ENCODE assay signal across 8 cellular contexts in genomic region chr12:32533971-32534590, GRCh38.
DNase-seq lines count a peak whose midpoint lies in the region; ATAC-seq and TF ChIP-seq lines count a peak whose summit lies in the region.

No MANE protein-coding gene starts in this region.

- POLR2A ChIA-PET in activated CD4-positive, alpha-beta memory T cell treated with anti-CD3 and anti-CD28 coated beads, Interleukin-2, amount 10 ng/mL, durations not matched to agents 7 days and 5 days (lab: Charles Lee) = no interaction called here

- H3K4me1 Mint-ChIP-seq in activated CD4-positive, alpha-beta memory T cell treated with anti-CD3 and anti-CD28 coated beads, Interleukin-2, amount 10 ng/mL, durations not matched to agents 7 days and 5 days = no peaks in the 10 kb centered on the region

- no peak for TF ChIP-seq CTCF in AG10803 (conservative IDR thresholded peaks at IDR 0.05; ENCODE audit: low read length)

- no peaks in the 10 kb centered on the region for H3K27me3 ChIP-seq in adipocyte (replicated peaks; ENCODE audit: control insufficient read depth, insufficient read depth, low read length)
- no peaks in the 10 kb centered on the region for H3K27me3 ChIP-seq in iPS-20b (ENCODE audit: insufficient read depth, low read length)
- H3K27me3 ChIP-seq in skeletal muscle tissue (ENCODE audit: control insufficient read depth in 3 of 3, insufficient read depth in 3 of 3, low read length in 3 of 3) = no peaks in the 10 kb centered on the region

- peaks cover 40% of the 10 kb centered on the region for H3K27me3 Mint-ChIP-seq in activated CD4-positive, alpha-beta memory T cell treated with anti-CD3 and anti-CD28 coated beads, Interleukin-2, amount 10 ng/mL, durations not matched to agents 7 days and 5 days

- H3K9ac ChIP-seq in adipocyte (ENCODE audit: low read length) (peak overlapping the region; percentile 92), iPS-20b (ENCODE audit: low read depth, low read length) (0 out of 2 replicates have a peak overlapping the region, but pooled peaks have one; percentile 3), skeletal muscle tissue (ENCODE audit: low read depth in 1 of 3, low read length in 3 of 3) (peak overlapping the region; percentile 40 to 71 (median 55))

- no peak overlapping the region for H3K4me3 Mint-ChIP-seq in activated CD4-positive, alpha-beta memory T cell treated with anti-CD3 and anti-CD28 coated beads, Interleukin-2, amount 10 ng/mL, durations not matched to agents 7 days and 5 days

- no peak overlapping the region for H3K27ac ChIP-seq in iPS-20b (ENCODE audit: low read length)
- H3K27ac ChIP-seq in skeletal muscle tissue (ENCODE audit: low read depth, low read length) = peak overlapping the region; percentile 57

- H3K9me3 ChIP-seq in adipocyte (ENCODE audit: control insufficient read depth, low read length) (no peaks in the 10 kb centered on the region), iPS-20b (ENCODE audit: insufficient read depth, low read depth, low read length) (no peaks in the 10 kb centered on the region), skeletal muscle tissue (ENCODE audit: control insufficient read depth in 3 of 3, low read length in 3 of 3) (no peaks in the 10 kb centered on the region)

- H3K36me3 ChIP-seq in adipocyte (ENCODE audit: control insufficient read depth, insufficient read depth, low read length, severe bottlenecking) (no peaks in the 10 kb centered on the region), iPS-20b (ENCODE audit: insufficient read depth, low read depth, low read length) (no peaks in the 10 kb centered on the region), skeletal muscle tissue (ENCODE audit: control insufficient read depth in 3 of 3, insufficient read depth in 3 of 3, low read length in 3 of 3) (no peaks in the 10 kb centered on the region)

- CTCF ChIA-PET in activated CD4-positive, alpha-beta memory T cell treated with anti-CD3 and anti-CD28 coated beads, Interleukin-2, amount 10 ng/mL, durations not matched to agents 7 days and 5 days (lab: Charles Lee) = no interaction called here

- peak; percentile 79 for ATAC-seq in GM19023 (IDR thresholded peaks at IDR 0.05; ENCODE audit: unreplicated experiment)

- H3K4me1 ChIP-seq in adipocyte (ENCODE audit: control insufficient read depth, insufficient read depth, low read length) (peaks cover 29% of the 10 kb centered on the region), iPS-20b (ENCODE audit: insufficient read depth, low read length) (peaks cover 21% of the 10 kb centered on the region), skeletal muscle tissue (ENCODE audit: control insufficient read depth in 3 of 3, insufficient read depth in 3 of 3, low read length in 3 of 3) (peaks cover 20 to 22% (median 21%) of the 10 kb centered on the region in 3 donors)

- H3K36me3 Mint-ChIP-seq in activated CD4-positive, alpha-beta memory T cell treated with anti-CD3 and anti-CD28 coated beads, Interleukin-2, amount 10 ng/mL, durations not matched to agents 7 days and 5 days (ENCODE audit: low read depth) = no peaks in the 10 kb centered on the region

- H3K4me3 ChIP-seq in AG10803 (ENCODE audit: low read length) (peak overlapping the region; percentile 52), adipocyte (ENCODE audit: low read length) (peak overlapping the region; percentile 82), iPS-20b (ENCODE audit: low read length) (no peak overlapping the region), skeletal muscle tissue (ENCODE audit: low read length in 3 of 3) (peak overlapping the region; percentile 37 to 72 (median 66))

- no peaks in the 10 kb centered on the region for H3K9me3 Mint-ChIP-seq in activated CD4-positive, alpha-beta memory T cell treated with anti-CD3 and anti-CD28 coated beads, Interleukin-2, amount 10 ng/mL, durations not matched to agents 7 days and 5 days

- peak; percentile 97 for DNase-seq in AG10803 (ENCODE audit: low read depth)
- peak; percentile 61 for DNase-seq in HT-29 (ENCODE audit: low spot score)
- DNase-seq in adipocyte (ENCODE audit: low read depth) = peak; percentile 86
- no peak for DNase-seq in activated CD4-positive, alpha-beta memory T cell treated with anti-CD3 and anti-CD28 coated beads, Interleukin-2, amount 10 ng/mL, durations not matched to agents 7 days and 5 days
- DNase-seq in NCI-H748 treated with DMSO at 0.1 percent for 48 hours (lab: John Stamatoyannopoulos, UW) = no peak

- H3K27ac Mint-ChIP-seq in activated CD4-positive, alpha-beta memory T cell treated with anti-CD3 and anti-CD28 coated beads, Interleukin-2, amount 10 ng/mL, durations not matched to agents 7 days and 5 days = no peak overlapping the region

Comparison
In these comparisons a context has a peak if more than half of its experiments do, and no peak if none do; other contexts are left out.
1. DNase-seq: peak in AG10803 (single experiment), HT-29 (single experiment) and adipocyte (single experiment); none in activated CD4-positive, alpha-beta memory T cell treated with anti-CD3 and anti-CD28 coated beads, Interleukin-2, amount 10 ng/mL, durations not matched to agents 7 days and 5 days (single experiment) and NCI-H748 treated with DMSO at 0.1 percent for 48 hours (single experiment).
2. H3K9ac ChIP-seq: peak in every context shown above with its lines; median percentile 92 in adipocyte; 55 in skeletal muscle tissue; 3 in iPS-20b.